1 cellular context compared by ENCODE assay signal in the genomic region with DNA sequence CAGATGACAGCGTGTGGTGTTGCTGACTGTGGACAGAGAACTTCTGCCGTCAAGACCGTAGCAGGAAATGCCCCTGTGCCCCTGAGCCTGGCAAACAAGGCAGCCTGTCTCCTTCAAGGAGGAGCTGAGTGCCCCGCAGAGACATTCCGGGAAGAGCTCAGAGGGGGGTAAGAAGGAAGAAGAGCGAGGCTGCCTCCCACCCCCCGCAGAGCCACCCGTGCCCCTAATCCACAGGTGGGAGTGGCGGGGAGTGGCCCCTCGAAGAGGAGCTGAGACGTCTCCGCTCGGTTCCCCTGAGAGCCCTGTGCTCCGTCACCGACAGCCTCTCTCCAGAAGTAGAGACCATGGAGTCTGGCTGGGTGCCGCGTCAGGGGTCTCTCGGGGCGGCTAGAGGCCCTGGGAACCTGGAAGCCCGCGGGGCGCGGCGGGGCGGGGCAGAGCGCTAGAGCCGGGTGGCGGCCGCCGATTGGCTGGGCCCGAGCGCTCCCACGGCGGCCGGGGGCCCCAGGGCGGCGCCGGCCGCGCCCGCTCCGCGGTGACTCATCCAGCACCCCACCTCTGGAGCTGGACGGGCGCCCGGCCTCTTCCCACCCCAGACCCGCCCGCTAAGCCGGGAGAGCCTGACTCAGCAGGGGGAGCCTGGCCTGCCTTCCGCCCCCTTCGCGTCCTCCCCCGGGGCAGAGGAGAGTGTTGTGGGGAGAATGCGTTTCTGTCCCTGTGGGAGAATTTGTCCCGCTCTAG.
TF ChIP-seq lines count a peak whose summit lies in the region.

No MANE protein-coding gene starts in this region.

TF ChIP-seq in K562, 482 proteins besides CTCF, POLR2A, EP300 and RAD21 (continued from another document and continues in another):
- TF ChIP-seq TAF7 (tag; IDR thresholded peaks at IDR 0.05) (no peak), TARDBP (IDR thresholded peaks at IDR 0.05) (no peak), ZBTB8A (IDR thresholded peaks at IDR 0.05; ENCODE audit: partially characterized antibody) (no peak), ZNF316 (IDR thresholded peaks at IDR 0.05) (peak; percentile 94), CREM (IDR thresholded peaks at IDR 0.05; ENCODE audit: low read depth) (peak; percentile 44), CHCHD3 (CRISPR knock-in tag; IDR thresholded peaks at IDR 0.05) (no peak), ATF7 (IDR thresholded peaks at IDR 0.05) (peak; percentile 89), NFIC (IDR thresholded peaks at IDR 0.05) (peak; percentile 89), CBX2 (IDR thresholded peaks at IDR 0.05; ENCODE audit: insufficient read depth, low read length, poor library complexity, severe bottlenecking) (no peak), MYNN (IDR thresholded peaks at IDR 0.05) (peak; percentile 58; the same call in 1 of the 2 replicates), MYNN (CRISPR knock-in tag; IDR thresholded peaks at IDR 0.05) (no peak), DIDO1 (tag; IDR thresholded peaks at IDR 0.05; ENCODE audit: low read depth) (no peak), RFX7 (CRISPR knock-in tag; IDR thresholded peaks at IDR 0.05) (no peak), ZEB2 (IDR thresholded peaks at IDR 0.05) (0 out of 2 replicates have a peak, but pooled peaks have one; percentile 27), MAFF (IDR thresholded peaks at IDR 0.05; ENCODE audit: low read length) (no peak), TCFL5 (CRISPR knock-in tag; conservative IDR thresholded peaks at IDR 0.05) (no peak), ZC3H8 (IDR thresholded peaks at IDR 0.05) (no peak), ZNF146 (CRISPR knock-in tag; IDR thresholded peaks at IDR 0.05; ENCODE audit: unreplicated experiment) (no peak), SPI1 (IDR thresholded peaks at IDR 0.05; ENCODE audit: borderline replicate concordance, low read depth, low read length) (peak; percentile 34; the same call in 1 of the 2 replicates), ZNF561 (CRISPR knock-in tag; conservative IDR thresholded peaks at IDR 0.05) (0 out of 2 replicates have a peak, but pooled peaks have one; percentile 15), ZNF76 (CRISPR knock-in tag; IDR thresholded peaks at IDR 0.05; ENCODE audit: borderline replicate concordance) (peak; percentile 85), PML (IDR thresholded peaks at IDR 0.05; ENCODE audit: low read length) (peak; percentile 39; the same call in 1 of the 2 replicates), TAF9B (IDR thresholded peaks at IDR 0.05; ENCODE audit: partially characterized antibody) (no peak), ARHGAP35 (IDR thresholded peaks at IDR 0.05; ENCODE audit: partially characterized antibody) (no peak), HNRNPUL1 (IDR thresholded peaks at IDR 0.05; ENCODE audit: low read length) (no peak), NUFIP1 (IDR thresholded peaks at IDR 0.05; ENCODE audit: partially characterized antibody) (no peak), ZFP30 (CRISPR knock-in tag; IDR thresholded peaks at IDR 0.05; ENCODE audit: borderline replicate concordance) (no peak), TRIM24 (IDR thresholded peaks at IDR 0.05) (peak; percentile 18 to 79; a peak in 2 of 4 replicates), RUNX1 (IDR thresholded peaks at IDR 0.05; ENCODE audit: low read depth) (no peak), PCBP2 (IDR thresholded peaks at IDR 0.05; ENCODE audit: low read depth, low read length, poor library complexity, severe bottlenecking) (no peak), RBM22 (IDR thresholded peaks at IDR 0.05; ENCODE audit: low read depth, low read length, poor library complexity, severe bottlenecking) (no peak), FOXM1 (IDR thresholded peaks at IDR 0.05; ENCODE audit: low read depth) (no peak), FOXM1 (CRISPR knock-in tag; IDR thresholded peaks at IDR 0.05; ENCODE audit: low read depth) (no peak), ZNF212 (CRISPR knock-in tag; IDR thresholded peaks at IDR 0.05) (no peak), KAT7 (CRISPR knock-in tag; IDR thresholded peaks at IDR 0.05; ENCODE audit: borderline replicate concordance) (peak; percentile 87; the same call in 1 of the 2 replicates), ZKSCAN8 (CRISPR knock-in tag; IDR thresholded peaks at IDR 0.05) (no peak), NR3C1 (CRISPR knock-in tag; IDR thresholded peaks at IDR 0.05) (no peak), CREB1 (IDR thresholded peaks at IDR 0.05) (no peak), CREB1 (CRISPR knock-in tag; IDR thresholded peaks at IDR 0.05) (0 out of 2 replicates have a peak, but pooled peaks have one; percentile 25), ADNP (tag; IDR thresholded peaks at IDR 0.05) (no peak)
- TF ChIP-seq, protein P1, sequence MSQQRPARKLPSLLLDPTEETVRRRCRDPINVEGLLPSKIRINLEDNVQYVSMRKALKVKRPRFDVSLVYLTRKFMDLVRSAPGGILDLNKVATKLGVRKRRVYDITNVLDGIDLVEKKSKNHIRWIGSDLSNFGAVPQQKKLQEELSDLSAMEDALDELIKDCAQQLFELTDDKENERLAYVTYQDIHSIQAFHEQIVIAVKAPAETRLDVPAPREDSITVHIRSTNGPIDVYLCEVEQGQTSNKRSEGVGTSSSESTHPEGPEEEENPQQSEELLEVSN (IDR thresholded peaks at IDR 0.05; ENCODE audit: borderline replicate concordance in 1 of 2, extremely low read depth in 1 of 2, insufficient read depth in 1 of 2, insufficient read length in 1 of 2, low read depth in 1 of 2, low read length in 1 of 2, poor library complexity in 1 of 2, severe bottlenecking in 1 of 2), result peak in 1 of 2 experiments; percentile 47
- TF ChIP-seq, protein P2, sequence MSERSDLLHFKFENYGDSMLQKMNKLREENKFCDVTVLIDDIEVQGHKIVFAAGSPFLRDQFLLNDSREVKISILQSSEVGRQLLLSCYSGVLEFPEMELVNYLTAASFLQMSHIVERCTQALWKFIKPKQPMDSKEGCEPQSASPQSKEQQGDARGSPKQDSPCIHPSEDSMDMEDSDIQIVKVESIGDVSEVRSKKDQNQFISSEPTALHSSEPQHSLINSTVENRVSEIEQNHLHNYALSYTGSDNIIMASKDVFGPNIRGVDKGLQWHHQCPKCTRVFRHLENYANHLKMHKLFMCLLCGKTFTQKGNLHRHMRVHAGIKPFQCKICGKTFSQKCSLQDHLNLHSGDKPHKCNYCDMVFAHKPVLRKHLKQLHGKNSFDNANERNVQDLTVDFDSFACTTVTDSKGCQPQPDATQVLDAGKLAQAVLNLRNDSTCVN (CRISPR knock-in tag; IDR thresholded peaks at IDR 0.05), result no peak
- TF ChIP-seq, protein P3, sequence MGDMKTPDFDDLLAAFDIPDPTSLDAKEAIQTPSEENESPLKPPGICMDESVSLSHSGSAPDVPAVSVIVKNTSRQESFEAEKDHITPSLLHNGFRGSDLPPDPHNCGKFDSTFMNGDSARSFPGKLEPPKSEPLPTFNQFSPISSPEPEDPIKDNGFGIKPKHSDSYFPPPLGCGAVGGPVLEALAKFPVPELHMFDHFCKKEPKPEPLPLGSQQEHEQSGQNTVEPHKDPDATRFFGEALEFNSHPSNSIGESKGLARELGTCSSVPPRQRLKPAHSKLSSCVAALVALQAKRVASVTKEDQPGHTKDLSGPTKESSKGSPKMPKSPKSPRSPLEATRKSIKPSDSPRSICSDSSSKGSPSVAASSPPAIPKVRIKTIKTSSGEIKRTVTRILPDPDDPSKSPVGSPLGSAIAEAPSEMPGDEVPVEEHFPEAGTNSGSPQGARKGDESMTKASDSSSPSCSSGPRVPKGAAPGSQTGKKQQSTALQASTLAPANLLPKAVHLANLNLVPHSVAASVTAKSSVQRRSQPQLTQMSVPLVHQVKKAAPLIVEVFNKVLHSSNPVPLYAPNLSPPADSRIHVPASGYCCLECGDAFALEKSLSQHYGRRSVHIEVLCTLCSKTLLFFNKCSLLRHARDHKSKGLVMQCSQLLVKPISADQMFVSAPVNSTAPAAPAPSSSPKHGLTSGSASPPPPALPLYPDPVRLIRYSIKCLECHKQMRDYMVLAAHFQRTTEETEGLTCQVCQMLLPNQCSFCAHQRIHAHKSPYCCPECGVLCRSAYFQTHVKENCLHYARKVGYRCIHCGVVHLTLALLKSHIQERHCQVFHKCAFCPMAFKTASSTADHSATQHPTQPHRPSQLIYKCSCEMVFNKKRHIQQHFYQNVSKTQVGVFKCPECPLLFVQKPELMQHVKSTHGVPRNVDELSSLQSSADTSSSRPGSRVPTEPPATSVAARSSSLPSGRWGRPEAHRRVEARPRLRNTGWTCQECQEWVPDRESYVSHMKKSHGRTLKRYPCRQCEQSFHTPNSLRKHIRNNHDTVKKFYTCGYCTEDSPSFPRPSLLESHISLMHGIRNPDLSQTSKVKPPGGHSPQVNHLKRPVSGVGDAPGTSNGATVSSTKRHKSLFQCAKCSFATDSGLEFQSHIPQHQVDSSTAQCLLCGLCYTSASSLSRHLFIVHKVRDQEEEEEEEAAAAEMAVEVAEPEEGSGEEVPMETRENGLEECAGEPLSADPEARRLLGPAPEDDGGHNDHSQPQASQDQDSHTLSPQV (IDR thresholded peaks at IDR 0.05), result peak; percentile 11; the same call in 1 of the 2 replicates
- TF ChIP-seq, protein P4, sequence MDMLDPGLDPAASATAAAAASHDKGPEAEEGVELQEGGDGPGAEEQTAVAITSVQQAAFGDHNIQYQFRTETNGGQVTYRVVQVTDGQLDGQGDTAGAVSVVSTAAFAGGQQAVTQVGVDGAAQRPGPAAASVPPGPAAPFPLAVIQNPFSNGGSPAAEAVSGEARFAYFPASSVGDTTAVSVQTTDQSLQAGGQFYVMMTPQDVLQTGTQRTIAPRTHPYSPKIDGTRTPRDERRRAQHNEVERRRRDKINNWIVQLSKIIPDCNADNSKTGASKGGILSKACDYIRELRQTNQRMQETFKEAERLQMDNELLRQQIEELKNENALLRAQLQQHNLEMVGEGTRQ (CRISPR knock-in tag; IDR thresholded peaks at IDR 0.05), result no peak
- TF ChIP-seq, protein P5, sequence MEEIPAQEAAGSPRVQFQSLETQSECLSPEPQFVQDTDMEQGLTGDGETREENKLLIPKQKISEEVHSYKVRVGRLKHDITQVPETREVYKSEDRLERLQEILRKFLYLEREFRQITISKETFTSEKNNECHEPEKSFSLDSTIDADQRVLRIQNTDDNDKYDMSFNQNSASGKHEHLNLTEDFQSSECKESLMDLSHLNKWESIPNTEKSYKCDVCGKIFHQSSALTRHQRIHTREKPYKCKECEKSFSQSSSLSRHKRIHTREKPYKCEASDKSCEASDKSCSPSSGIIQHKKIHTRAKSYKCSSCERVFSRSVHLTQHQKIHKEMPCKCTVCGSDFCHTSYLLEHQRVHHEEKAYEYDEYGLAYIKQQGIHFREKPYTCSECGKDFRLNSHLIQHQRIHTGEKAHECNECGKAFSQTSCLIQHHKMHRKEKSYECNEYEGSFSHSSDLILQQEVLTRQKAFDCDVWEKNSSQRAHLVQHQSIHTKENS (CRISPR knock-in tag; IDR thresholded peaks at IDR 0.05), result no peak
- TF ChIP-seq, protein P6, sequence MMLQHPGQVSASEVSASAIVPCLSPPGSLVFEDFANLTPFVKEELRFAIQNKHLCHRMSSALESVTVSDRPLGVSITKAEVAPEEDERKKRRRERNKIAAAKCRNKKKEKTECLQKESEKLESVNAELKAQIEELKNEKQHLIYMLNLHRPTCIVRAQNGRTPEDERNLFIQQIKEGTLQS (IDR thresholded peaks at IDR 0.05), result peak; percentile 90
- TF ChIP-seq, protein P6 (CRISPR knock-in tag; conservative IDR thresholded peaks at IDR 0.05), result peak; percentile 69; the same call in 1 of the 2 replicates
- TF ChIP-seq, protein P7, sequence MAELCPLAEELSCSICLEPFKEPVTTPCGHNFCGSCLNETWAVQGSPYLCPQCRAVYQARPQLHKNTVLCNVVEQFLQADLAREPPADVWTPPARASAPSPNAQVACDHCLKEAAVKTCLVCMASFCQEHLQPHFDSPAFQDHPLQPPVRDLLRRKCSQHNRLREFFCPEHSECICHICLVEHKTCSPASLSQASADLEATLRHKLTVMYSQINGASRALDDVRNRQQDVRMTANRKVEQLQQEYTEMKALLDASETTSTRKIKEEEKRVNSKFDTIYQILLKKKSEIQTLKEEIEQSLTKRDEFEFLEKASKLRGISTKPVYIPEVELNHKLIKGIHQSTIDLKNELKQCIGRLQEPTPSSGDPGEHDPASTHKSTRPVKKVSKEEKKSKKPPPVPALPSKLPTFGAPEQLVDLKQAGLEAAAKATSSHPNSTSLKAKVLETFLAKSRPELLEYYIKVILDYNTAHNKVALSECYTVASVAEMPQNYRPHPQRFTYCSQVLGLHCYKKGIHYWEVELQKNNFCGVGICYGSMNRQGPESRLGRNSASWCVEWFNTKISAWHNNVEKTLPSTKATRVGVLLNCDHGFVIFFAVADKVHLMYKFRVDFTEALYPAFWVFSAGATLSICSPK (IDR thresholded peaks at IDR 0.05; ENCODE audit: borderline replicate concordance), result no peak
- TF ChIP-seq, protein P8, sequence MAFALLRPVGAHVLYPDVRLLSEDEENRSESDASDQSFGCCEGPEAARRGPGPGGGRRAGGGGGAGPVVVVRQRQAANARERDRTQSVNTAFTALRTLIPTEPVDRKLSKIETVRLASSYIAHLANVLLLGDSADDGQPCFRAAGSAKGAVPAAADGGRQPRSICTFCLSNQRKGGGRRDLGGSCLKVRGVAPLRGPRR (CRISPR knock-in tag; IDR thresholded peaks at IDR 0.05), result no peak
- TF ChIP-seq, protein P9, sequence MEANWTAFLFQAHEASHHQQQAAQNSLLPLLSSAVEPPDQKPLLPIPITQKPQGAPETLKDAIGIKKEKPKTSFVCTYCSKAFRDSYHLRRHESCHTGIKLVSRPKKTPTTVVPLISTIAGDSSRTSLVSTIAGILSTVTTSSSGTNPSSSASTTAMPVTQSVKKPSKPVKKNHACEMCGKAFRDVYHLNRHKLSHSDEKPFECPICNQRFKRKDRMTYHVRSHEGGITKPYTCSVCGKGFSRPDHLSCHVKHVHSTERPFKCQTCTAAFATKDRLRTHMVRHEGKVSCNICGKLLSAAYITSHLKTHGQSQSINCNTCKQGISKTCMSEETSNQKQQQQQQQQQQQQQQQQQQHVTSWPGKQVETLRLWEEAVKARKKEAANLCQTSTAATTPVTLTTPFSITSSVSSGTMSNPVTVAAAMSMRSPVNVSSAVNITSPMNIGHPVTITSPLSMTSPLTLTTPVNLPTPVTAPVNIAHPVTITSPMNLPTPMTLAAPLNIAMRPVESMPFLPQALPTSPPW (CRISPR knock-in tag; IDR thresholded peaks at IDR 0.05), result peak; percentile 92
- TF ChIP-seq, protein P10, sequence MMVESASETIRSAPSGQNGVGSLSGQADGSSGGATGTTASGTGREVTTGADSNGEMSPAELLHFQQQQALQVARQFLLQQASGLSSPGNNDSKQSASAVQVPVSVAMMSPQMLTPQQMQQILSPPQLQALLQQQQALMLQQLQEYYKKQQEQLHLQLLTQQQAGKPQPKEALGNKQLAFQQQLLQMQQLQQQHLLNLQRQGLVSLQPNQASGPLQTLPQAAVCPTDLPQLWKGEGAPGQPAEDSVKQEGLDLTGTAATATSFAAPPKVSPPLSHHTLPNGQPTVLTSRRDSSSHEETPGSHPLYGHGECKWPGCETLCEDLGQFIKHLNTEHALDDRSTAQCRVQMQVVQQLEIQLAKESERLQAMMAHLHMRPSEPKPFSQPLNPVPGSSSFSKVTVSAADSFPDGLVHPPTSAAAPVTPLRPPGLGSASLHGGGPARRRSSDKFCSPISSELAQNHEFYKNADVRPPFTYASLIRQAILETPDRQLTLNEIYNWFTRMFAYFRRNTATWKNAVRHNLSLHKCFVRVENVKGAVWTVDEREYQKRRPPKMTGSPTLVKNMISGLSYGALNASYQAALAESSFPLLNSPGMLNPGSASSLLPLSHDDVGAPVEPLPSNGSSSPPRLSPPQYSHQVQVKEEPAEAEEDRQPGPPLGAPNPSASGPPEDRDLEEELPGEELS (CRISPR knock-in tag; IDR thresholded peaks at IDR 0.05; ENCODE audit: borderline replicate concordance), result no peak
